In the genomic region with DNA sequence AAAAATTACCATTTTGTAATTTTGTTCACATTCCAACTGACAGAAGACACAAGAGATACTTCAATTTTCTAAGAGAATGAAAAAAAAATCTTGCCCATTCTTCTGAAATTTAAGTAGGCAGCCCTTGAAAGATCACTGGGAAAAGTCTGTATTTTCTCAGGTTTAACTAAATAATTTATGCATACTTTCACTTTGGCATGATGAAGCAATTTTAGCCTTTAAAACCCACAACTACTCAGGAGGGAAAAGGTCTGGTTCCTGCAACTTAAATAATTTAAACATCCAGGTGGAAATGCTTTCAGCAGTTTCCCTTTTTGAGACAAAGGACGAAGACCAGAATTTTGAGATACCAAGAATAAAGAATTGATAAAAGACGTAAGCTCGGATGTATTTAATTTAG, we compare ENCODE assay signal across 16 cellular contexts.
DNase-seq lines count a peak whose midpoint lies in the region; ATAC-seq, FAIRE-seq and TF ChIP-seq lines count a peak whose summit lies in the region.
"Had no signal": no experiment of that assay in that cellular context is flagged by ENCODE, and none has a peak within 500 bp of the region (broad histone marks: within the 10 kb centered on the region; RNA-seq: fewer than 3 reads in every experiment).

No MANE protein-coding gene starts in this region.

- H4K20me1 ChIP-seq in K562 (replicated peaks; ENCODE audit: control insufficient read depth, insufficient read depth, low read length), result peaks cover 27% of the 10 kb centered on the region; the same call in 1 of the 2 replicates

- peak overlapping the region; percentile 77 for H3K27ac Mint-ChIP-seq in mesothelial cell of epicardium
- H3K27ac Mint-ChIP-seq: activated CD4-positive, alpha-beta T cell treated with anti-CD3 and anti-CD28 coated beads, Interleukin-2, amount 10 ng/mL, durations not matched to agents 24 days and 14 days; activated T-helper 1 cell treated with anti-CD3 and anti-CD28 coated beads, Interleukin-12 subunit alpha, Interleukin-12 subunit beta, Interleukin-2, Interleukin-4 antibody, amounts not matched to agents 30 ng/mL and 10 ng/mL and 1 ng/mL, durations not matched to agents 14 hours and 24 hours and 36 hours; endodermal cell had no signal

- peaks cover 82% of the 10 kb centered on the region for H3K4me1 Mint-ChIP-seq in mesothelial cell of epicardium

- ATAC-seq in heart left ventricle (no peak), Right ventricle myocardium superior (ENCODE audit: poor library complexity) (no peak), K562 (no peak), GM21528 (IDR thresholded peaks at IDR 0.05; ENCODE audit: low FRiP score, unreplicated experiment) (no peak)
- ATAC-seq: gastrocnemius medialis, mucosa of descending colon had no signal

- no peak overlapping the region; a peak in 1 of 4 replicates for H3K9ac ChIP-seq in K562 (ENCODE audit: insufficient read depth in 1 of 2, low read depth in 2 of 2, low read length in 2 of 2)

- CTCF ChIA-PET in K562 (lab: Yijun Ruan, JAX; ENCODE audit: low intra/inter-chr PET ratio), result no interaction called here

- no peak for TF ChIP-seq CTCF in heart left ventricle (IDR thresholded peaks at IDR 0.05)
- no peak for TF ChIP-seq CTCF in K562 (IDR thresholded peaks at IDR 0.05 in 2 of 3, conservative IDR thresholded peaks at IDR 0.05 in 1 of 3; ENCODE audit: insufficient read depth in 2 of 3, low read depth in 1 of 3, low read length in 3 of 3)
- no peak for TF ChIP-seq CTCF in mesothelial cell of epicardium (IDR thresholded peaks at IDR 0.05; ENCODE audit: unreplicated experiment)
- no peak for TF ChIP-seq CTCF in tibial artery (IDR thresholded peaks at IDR 0.05)
- no peak for TF ChIP-seq CTCF in adrenal gland (IDR thresholded peaks at IDR 0.05)

- H3K27me3 ChIP-seq in heart left ventricle (no peaks in the 10 kb centered on the region), K562 (ENCODE audit: control insufficient read depth in 2 of 2, insufficient read depth in 2 of 2, low read length in 2 of 2) (no peaks in the 10 kb centered on the region), tibial artery (no peaks in the 10 kb centered on the region), adrenal gland (no peaks in the 10 kb centered on the region)
- H3K27me3 ChIP-seq: ascending aorta, gastrocnemius medialis had no signal

- H3K36me3 ChIP-seq in heart left ventricle, result peaks cover 0 to 12% (median 0%) of the 10 kb centered on the region in 9 donors
- peaks cover 76% of the 10 kb centered on the region for H3K36me3 ChIP-seq in K562 (ENCODE audit: control insufficient read depth, insufficient read depth, low read length)
- H3K36me3 ChIP-seq in tibial artery, result no peaks in the 10 kb centered on the region
- H3K36me3 ChIP-seq in adrenal gland (replicated peaks in 1 of 2), result no peaks in the 10 kb centered on the region
- H3K36me3 ChIP-seq: ascending aorta, gastrocnemius medialis had no signal

- intact Hi-C loops in heart left ventricle (cut with DNase I) (loop anchor here in 1 of 10 donors (5.0 kb wide), 1 partner anchor 59 kb away; no protein-coding TSS in a partner anchor), Right ventricle myocardium superior (cut with DNase I) (no loop called here), K562 (cut with micrococcal nuclease) (loop anchor here (5.0 kb wide), 1 partner anchor 124 kb away; no protein-coding TSS in a partner anchor), tibial artery (cut with DNase I; ENCODE audit: low total_unique reads) (no loop called here), adrenal gland (cut with DNase I) (no loop called here)

- H3K9me3 Mint-ChIP-seq in mesothelial cell of epicardium, result no peaks in the 10 kb centered on the region
- H3K9me3 Mint-ChIP-seq: activated CD4-positive, alpha-beta T cell treated with anti-CD3 and anti-CD28 coated beads, Interleukin-2, amount 10 ng/mL, durations not matched to agents 24 days and 14 days; activated T-helper 1 cell treated with anti-CD3 and anti-CD28 coated beads, Interleukin-12 subunit alpha, Interleukin-12 subunit beta, Interleukin-2, Interleukin-4 antibody, amounts not matched to agents 30 ng/mL and 10 ng/mL and 1 ng/mL, durations not matched to agents 14 hours and 24 hours and 36 hours; endodermal cell had no signal

- H3K27ac ChIP-seq in heart left ventricle, result peak overlapping the region in 8 of 12 donors; percentile 3 to 75 (median 63)
- H3K27ac ChIP-seq in K562 (ENCODE audit: extremely low read depth, low read depth, low read length), result no peak overlapping the region
- H3K27ac ChIP-seq in tibial artery, result peak overlapping the region; percentile 38 to 43
- H3K27ac ChIP-seq in adrenal gland, result peak overlapping the region in 2 of 5 donors; percentile 41 to 63

- TF ChIP-seq RAD21 in K562 (CRISPR knock-in tag; conservative IDR thresholded peaks at IDR 0.05 in 1 of 2, IDR thresholded peaks at IDR 0.05 in 1 of 2), result no peak

- no peaks in the 10 kb centered on the region for H3K9me1 ChIP-seq in K562 (ENCODE audit: control insufficient read depth, insufficient read depth, low read length)

- no peak overlapping the region for H2AFZ ChIP-seq in K562 (ENCODE audit: low read depth, low read length)

- no peak for TF ChIP-seq POLR2A in heart left ventricle (IDR thresholded peaks at IDR 0.05)
- TF ChIP-seq POLR2A in K562 (conservative IDR thresholded peaks at IDR 0.05), result no peak
- TF ChIP-seq POLR2A in adrenal gland (IDR thresholded peaks at IDR 0.05), result no peak

- no TSS peak for BruUV-seq in K562 (replicated peaks; lab: Mats Ljungman, UMichigan)

- no peaks in the 10 kb centered on the region for H3K27me3 Mint-ChIP-seq in mesothelial cell of epicardium (ENCODE audit: low read depth)

- 27 to 35% (median 31%) methylated on average over 3 of the region's 3 CpGs for WGBS in heart left ventricle, 4 donors
- 85% methylated on average over 3 of the region's 3 CpGs for whole genome bisulfite sequencing in K562 (ENCODE audit: insufficient coverage, low coverage, missing lambda C conversion rate)
- WGBS in adrenal gland, 4 donors, result 61 to 81% (median 76%) methylated on average over 3 of the region's 3 CpGs

- H3K36me3 Mint-ChIP-seq in mesothelial cell of epicardium, result no peaks in the 10 kb centered on the region

- H3K4me3 ChIP-seq in heart left ventricle, result no peak overlapping the region
- no peak overlapping the region for H3K4me3 ChIP-seq in K562
- no peak overlapping the region for H3K4me3 ChIP-seq in tibial artery
- H3K4me3 ChIP-seq in adrenal gland, result no peak overlapping the region
- H3K4me3 ChIP-seq: ascending aorta, gastrocnemius medialis, mucosa of descending colon had no signal

- peaks cover 0 to 100% (median 75%) of the 10 kb centered on the region in 12 donors for H3K4me1 ChIP-seq in heart left ventricle
- H3K4me1 ChIP-seq in K562 (replicated peaks in 1 of 2; ENCODE audit: control insufficient read depth in 2 of 2, insufficient read depth in 2 of 2, low read length in 2 of 2), result peaks cover 5 to 77% of the 10 kb centered on the region in 2 experiments; a peak in 4 of 5 replicates
- peaks cover 0 to 97% (median 46%) of the 10 kb centered on the region in 4 donors for H3K4me1 ChIP-seq in tibial artery
- H3K4me1 ChIP-seq in adrenal gland (replicated peaks in 1 of 2), result peaks cover 69 to 99% of the 10 kb centered on the region in 2 donors

- POLR2A ChIA-PET in K562 (lab: Yijun Ruan, JAX), result no interaction called here

- DNase-seq in heart left ventricle, result no peak
- DNase-seq in Right ventricle myocardium superior, result no peak
- DNase-seq in K562 (ENCODE audit: extremely low read depth in 1 of 4, low spot score in 3 of 4), result no peak
- DNase-seq in mesothelial cell of epicardium (ENCODE audit: low spot score in 2 of 2, unreplicated experiment in 2 of 2), result no peak
- DNase-seq in tibial artery, result no peak
- DNase-seq in effector CD8-positive, alpha-beta T cell (lab: John Stamatoyannopoulos, UW), result no peak
- DNase-seq in adrenal gland, result no peak
- DNase-seq: activated CD4-positive, alpha-beta T cell treated with anti-CD3 and anti-CD28 coated beads, Interleukin-2, amount 10 ng/mL, durations not matched to agents 24 days and 14 days; endodermal cell; gastrocnemius medialis; islet precursor cell; mucosa of descending colon; NCI-H774 had no signal

- in situ Hi-C loops in K562 (cut with MboI), result no loop called here

- TF ChIP-seq EP300 in K562 (IDR thresholded peaks at IDR 0.05; ENCODE audit: low read length), result no peak

- H3K4me3 Mint-ChIP-seq in mesothelial cell of epicardium, result no peak overlapping the region
- H3K4me3 Mint-ChIP-seq: activated CD4-positive, alpha-beta T cell treated with anti-CD3 and anti-CD28 coated beads, Interleukin-2, amount 10 ng/mL, durations not matched to agents 24 days and 14 days; activated T-helper 1 cell treated with anti-CD3 and anti-CD28 coated beads, Interleukin-12 subunit alpha, Interleukin-12 subunit beta, Interleukin-2, Interleukin-4 antibody, amounts not matched to agents 30 ng/mL and 10 ng/mL and 1 ng/mL, durations not matched to agents 14 hours and 24 hours and 36 hours; endodermal cell had no signal

- no peak overlapping the region for H3K4me2 ChIP-seq in K562 (ENCODE audit: insufficient read depth, low read length)

- no peak for FAIRE-seq in K562 (lab: Jason Lieb, UNC)

- H3K9me3 ChIP-seq in heart left ventricle (no peaks in the 10 kb centered on the region), K562 (replicated peaks; ENCODE audit: control insufficient read depth, insufficient read depth, low read depth, low read length) (no peaks in the 10 kb centered on the region), tibial artery (no peaks in the 10 kb centered on the region), adrenal gland (replicated peaks in 1 of 3) (no peaks in the 10 kb centered on the region)
- H3K9me3 ChIP-seq: ascending aorta, gastrocnemius medialis, mucosa of descending colon had no signal

- H3K79me2 ChIP-seq in K562 (ENCODE audit: control insufficient read depth, insufficient read depth, low read length), result peaks cover 100% of the 10 kb centered on the region

TF ChIP-seq in K562, 482 proteins besides CTCF, POLR2A, EP300 and RAD21 (continues in another document):
- TF ChIP-seq RNF2 (IDR thresholded peaks at IDR 0.05) (no peak), ATF1 (CRISPR knock-in tag; IDR thresholded peaks at IDR 0.05) (no peak), ATF1 (tag; IDR thresholded peaks at IDR 0.05) (no peak), HNRNPLL (IDR thresholded peaks at IDR 0.05; ENCODE audit: low read depth, low read length, poor library complexity, severe bottlenecking) (no peak), CEBPB (tag; IDR thresholded peaks at IDR 0.05) (0 out of 2 replicates have a peak, but pooled peaks have one; percentile 37), NFE2 (IDR thresholded peaks at IDR 0.05; ENCODE audit: low read depth) (0 out of 2 replicates have a peak, but pooled peaks have one; percentile 43), FUS (optimal IDR thresholded peaks at IDR 0.05; ENCODE audit: low read depth, low read length) (no peak), BACH1 (tag; IDR thresholded peaks at IDR 0.05) (no peak), ZNF217 (CRISPR knock-in tag; IDR thresholded peaks at IDR 0.05) (no peak), C11orf30 (IDR thresholded peaks at IDR 0.05; ENCODE audit: low read depth) (0 out of 2 replicates have a peak, but pooled peaks have one; percentile 26), CAMTA2 (CRISPR knock-in tag; conservative IDR thresholded peaks at IDR 0.05) (no peak), FOXM1 (IDR thresholded peaks at IDR 0.05; ENCODE audit: low read depth) (no peak), FOXM1 (CRISPR knock-in tag; IDR thresholded peaks at IDR 0.05; ENCODE audit: low read depth) (no peak), TAF15 (IDR thresholded peaks at IDR 0.05; ENCODE audit: low read depth, low read length) (no peak)
